8 cellular contexts compared by ENCODE assay signal in the genomic region with DNA sequence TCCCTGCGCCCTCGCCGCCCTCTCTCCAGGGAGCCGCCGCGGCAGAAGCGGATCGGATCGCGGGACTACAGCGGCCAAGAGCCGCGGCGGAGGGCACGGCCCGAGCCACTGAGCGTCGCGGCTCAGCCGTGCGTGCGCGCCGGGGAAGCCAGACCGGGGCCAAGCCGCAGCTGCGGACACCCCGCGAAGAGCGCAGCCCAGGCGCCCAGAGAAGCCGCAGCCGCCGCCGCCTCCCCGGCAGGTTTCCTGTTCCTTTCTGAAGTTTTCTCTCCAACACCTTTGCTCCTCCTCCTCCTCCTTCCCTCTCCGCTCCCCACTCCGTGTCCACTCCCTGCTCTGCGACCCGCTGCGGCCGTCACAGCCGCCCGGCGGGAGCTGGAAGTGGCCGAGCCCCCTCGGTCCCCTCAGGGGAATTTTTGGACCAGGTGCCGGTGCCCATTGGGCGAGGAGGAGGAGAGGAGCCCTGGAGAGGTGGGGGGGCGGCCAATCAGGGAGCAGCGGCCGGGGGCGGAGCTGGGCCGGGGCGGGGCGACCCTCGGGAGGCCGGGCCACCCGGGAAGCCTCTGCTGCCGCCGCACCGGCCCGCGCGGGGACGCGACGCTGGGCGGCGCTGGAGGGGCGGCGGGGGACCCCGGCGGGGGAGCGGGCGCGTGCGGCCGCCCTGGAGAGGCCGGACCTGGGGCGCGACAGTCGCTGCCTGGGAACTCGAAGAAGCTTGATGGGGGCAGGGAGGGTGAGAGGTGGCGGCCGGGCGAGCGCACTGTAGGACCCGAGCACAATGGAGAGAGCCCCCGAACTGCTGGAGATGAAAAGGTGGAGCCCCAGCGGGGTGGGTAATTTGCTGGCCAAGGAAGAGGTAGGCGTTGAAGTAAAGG. TPM values are rescaled to one million over a fixed set of nuclear protein-coding genes. Genes with fewer than 3 reads are reported as not detected.
DNase-seq lines count a peak whose midpoint lies in the region; ATAC-seq and TF ChIP-seq lines count a peak whose summit lies in the region.

A gene (minus strand): TSS at position 378 of the 875 bp plus-strand sequence. CDS start 413 bp downstream, outside the sequence.

- H3K4me3 ChIP-seq in GM12865 (ENCODE audit: low read depth, low read length) = peak within 1 kb of the TSS; percentile 86
- peak within 1 kb of the TSS; percentile 73 for H3K4me3 ChIP-seq in cardiac muscle cell

- H3K36me3 ChIP-seq in cardiac muscle cell = no peaks in the 10 kb centered on the region

- H3K9me3 ChIP-seq in cardiac muscle cell (ENCODE audit: low read depth) = no peaks in the 10 kb centered on the region

- H3K27ac ChIP-seq in cardiac muscle cell = peak within 1 kb of the TSS; percentile 55

- peak; percentile 67 for ATAC-seq in HG02571 (IDR thresholded peaks at IDR 0.05; ENCODE audit: unreplicated experiment)

- peaks cover 6% of the 10 kb centered on the region for H3K27me3 Mint-ChIP-seq in type B pancreatic cell

- peaks cover 8% of the 10 kb centered on the region for H3K36me3 Mint-ChIP-seq in type B pancreatic cell

- peak; percentile 51 for TF ChIP-seq CTCF in GM12865 (IDR thresholded peaks at IDR 0.05; ENCODE audit: insufficient read depth, low read depth, low read length, missing control alignments)
- peak; percentile 5 for TF ChIP-seq CTCF in cardiac muscle cell (IDR thresholded peaks at IDR 0.05; ENCODE audit: low read depth, low read length)
- TF ChIP-seq CTCF in type B pancreatic cell (conservative IDR thresholded peaks at IDR 0.05) = peak; percentile 52

- H3K27ac Mint-ChIP-seq in type B pancreatic cell = peak within 1 kb of the TSS; percentile 95

- DNase-seq in GM12865 (ENCODE audit: low read depth) = peak; percentile 96
- DNase-seq in NCI-H1048 (lab: John Stamatoyannopoulos, UW) = peak; percentile 78
- DNase-seq in SW 1271 (lab: John Stamatoyannopoulos, UW) = peak; percentile 85 to 88
- peak; percentile 82 for DNase-seq in activated naive CD8-positive, alpha-beta T cell treated with anti-CD3 and anti-CD28 coated beads, Interleukin-2, amount 50 U/mL, for 16 hours (ENCODE audit: low read depth, low spot score)
- DNase-seq in cardiac muscle cell (ENCODE audit: low read depth in 1 of 2, low spot score in 1 of 2) = peak; percentile 94 to 97
- peak; percentile 87 for DNase-seq in pons (ENCODE audit: low spot score)
- peak; percentile 91 for DNase-seq in type B pancreatic cell (ENCODE audit: extremely low spot score, unreplicated experiment)

- peaks cover 5% of the 10 kb centered on the region for H3K4me1 ChIP-seq in cardiac muscle cell (ENCODE audit: low read depth)

- no peaks in the 10 kb centered on the region for H3K27me3 ChIP-seq in cardiac muscle cell

- peaks cover 4% of the 10 kb centered on the region for H3K9me3 Mint-ChIP-seq in type B pancreatic cell

- H3K4me3 Mint-ChIP-seq in type B pancreatic cell = peak within 1 kb of the TSS; percentile 96

- peaks cover 11% of the 10 kb centered on the region for H3K4me1 Mint-ChIP-seq in type B pancreatic cell (ENCODE audit: unreplicated experiment)

RNA-seq across cellular contexts. Expression of the gene that starts here (rescaled TPM):
- total RNA-seq in cardiac muscle cell (1.6 and 4.8 TPM in 2 replicates), type B pancreatic cell (ENCODE audit: low replicate concordance) (33.7 and 80.6 TPM in 2 replicates)
- polyA plus RNA-seq in cardiac muscle cell = 1.3 and 5.1 TPM in 2 replicates

Comparison
In these comparisons a context has a peak if more than half of its experiments do, and no peak if none do; other contexts are left out.
1. Peak in every context shown above with its lines: DNase-seq, ATAC-seq, H3K4me3 ChIP-seq and H3K27ac ChIP-seq.